ENCODE assay signal across 1 cellular context in the genomic region with DNA sequence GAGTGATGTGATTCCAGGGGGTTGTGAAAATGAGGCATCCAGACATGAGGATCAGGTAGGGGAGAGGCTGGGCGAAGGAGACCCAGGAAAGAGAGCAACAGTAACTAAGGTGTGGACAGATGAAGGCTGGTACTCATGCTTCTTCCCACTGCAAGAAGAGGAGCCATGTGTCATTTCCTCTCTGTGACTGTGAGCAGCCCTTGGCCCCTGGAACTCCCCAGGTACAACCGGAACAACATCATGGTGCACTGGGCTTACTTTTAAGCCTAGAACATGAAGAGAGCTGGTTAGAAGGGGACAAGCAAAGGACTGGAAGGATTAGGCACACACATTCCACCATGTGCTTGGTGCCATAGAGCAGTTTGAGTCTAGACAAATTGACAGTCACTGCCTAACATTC.
TF ChIP-seq lines count a peak whose summit lies in the region.

No MANE protein-coding gene starts in this region.

TF ChIP-seq in A549, 52 proteins besides CTCF, POLR2A, EP300 and RAD21 (continued from another document):
- TF ChIP-seq REST (IDR thresholded peaks at IDR 0.05) (no peak), EHF (CRISPR knock-in tag; IDR thresholded peaks at IDR 0.05) (no peak), ZNF302 (CRISPR knock-in tag; IDR thresholded peaks at IDR 0.05) (no peak)
